ENCODE assay signal across 8 cellular contexts in the genomic region with DNA sequence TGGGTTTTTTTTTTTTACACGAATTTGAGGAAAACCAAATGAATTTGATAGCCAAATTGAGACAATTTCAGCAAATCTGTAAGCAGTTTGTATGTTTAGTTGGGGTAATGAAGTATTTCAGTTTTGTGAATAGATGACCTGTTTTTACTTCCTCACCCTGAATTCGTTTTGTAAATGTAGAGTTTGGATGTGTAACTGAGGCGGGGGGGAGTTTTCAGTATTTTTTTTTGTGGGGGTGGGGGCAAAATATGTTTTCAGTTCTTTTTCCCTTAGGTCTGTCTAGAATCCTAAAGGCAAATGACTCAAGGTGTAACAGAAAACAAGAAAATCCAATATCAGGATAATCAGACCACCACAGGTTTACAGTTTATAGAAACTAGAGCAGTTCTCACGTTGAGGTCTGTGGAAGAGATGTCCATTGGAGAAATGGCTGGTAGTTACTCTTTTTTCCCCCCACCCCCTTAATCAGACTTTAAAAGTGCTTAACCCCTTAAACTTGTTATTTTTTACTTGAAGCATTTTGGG. TPM values are rescaled to one million over a fixed set of nuclear protein-coding genes. Genes with fewer than 3 reads are reported as not detected.
DNase-seq lines count a peak whose midpoint lies in the region; ATAC-seq and TF ChIP-seq lines count a peak whose summit lies in the region.

No MANE protein-coding gene starts in this region.

- H3K27me3 Mint-ChIP-seq in CD4-positive, alpha-beta memory T cell, result peaks cover 0 to 3% of the 10 kb centered on the region in 2 donors
- peaks cover 21% of the 10 kb centered on the region for H3K27me3 Mint-ChIP-seq in neural progenitor cell (ENCODE audit: insufficient read depth, low read depth)
- no peaks in the 10 kb centered on the region for H3K27me3 Mint-ChIP-seq in activated CD8-positive, alpha-beta T cell treated with anti-CD3 and anti-CD28 coated beads for 36 hours

- H3K9me3 Mint-ChIP-seq in CD4-positive, alpha-beta memory T cell, result peaks cover 0 to 5% (median 0%) of the 10 kb centered on the region in 8 donors
- H3K9me3 Mint-ChIP-seq in neural progenitor cell, result peaks cover 4% of the 10 kb centered on the region
- H3K9me3 Mint-ChIP-seq in activated CD8-positive, alpha-beta T cell treated with anti-CD3 and anti-CD28 coated beads for 36 hours, result no peaks in the 10 kb centered on the region

- peaks cover 71% of the 10 kb centered on the region for H4K20me1 ChIP-seq in neural progenitor cell (ENCODE audit: low read depth)

- no peaks in the 10 kb centered on the region for H3K27me3 ChIP-seq in CD4-positive, alpha-beta memory T cell (ENCODE audit: insufficient read depth, low read length)
- no peaks in the 10 kb centered on the region for H3K27me3 ChIP-seq in MG63
- no peaks in the 10 kb centered on the region for H3K27me3 ChIP-seq in duodenal mucosa (ENCODE audit: control insufficient read depth in 1 of 2, insufficient read depth in 2 of 2, low read length in 2 of 2)
- H3K27me3 ChIP-seq in neural progenitor cell, result no peaks in the 10 kb centered on the region

- H2AFZ ChIP-seq in neural progenitor cell (replicated peaks), result no peak overlapping the region

- peaks cover 35% of the 10 kb centered on the region for H3K4me1 ChIP-seq in CD4-positive, alpha-beta memory T cell (ENCODE audit: insufficient read depth, low read length)
- H3K4me1 ChIP-seq in duodenal mucosa (ENCODE audit: control insufficient read depth in 1 of 2, insufficient read depth in 2 of 2, low read length in 2 of 2) (peaks cover 29 to 30% of the 10 kb centered on the region in 2 donors), neural progenitor cell (peaks cover 14% of the 10 kb centered on the region)

- H3K27ac Mint-ChIP-seq in CD4-positive, alpha-beta memory T cell, result no peak overlapping the region
- no peak overlapping the region for H3K27ac Mint-ChIP-seq in neural progenitor cell
- H3K27ac Mint-ChIP-seq in activated CD8-positive, alpha-beta T cell treated with anti-CD3 and anti-CD28 coated beads for 36 hours, result no peak overlapping the region

- ATAC-seq in activated CD8-positive, alpha-beta T cell treated with anti-CD3 and anti-CD28 coated beads for 36 hours, result no peak

- intact Hi-C loops in CD4-positive, alpha-beta memory T cell (cut with micrococcal nuclease), result no loop called here
- intact Hi-C loops in activated CD8-positive, alpha-beta T cell treated with anti-CD3 and anti-CD28 coated beads for 36 hours (cut with micrococcal nuclease), result loop anchor here (2.0 kb wide), 1 partner anchor 76 kb away; no protein-coding TSS in a partner anchor

- peak overlapping the region; percentile 96 to 99 for H3K4me3 ChIP-seq in CD4-positive, alpha-beta memory T cell (ENCODE audit: low read length in 2 of 2)
- peak overlapping the region; percentile 87 for H3K4me3 ChIP-seq in MG63
- peak overlapping the region; percentile 91 to 99 for H3K4me3 ChIP-seq in duodenal mucosa (ENCODE audit: low read depth in 1 of 2, low read length in 2 of 2)
- H3K4me3 ChIP-seq in neural progenitor cell, result peak overlapping the region; percentile 93

- peaks cover 26 to 32% of the 10 kb centered on the region in 2 donors for H3K36me3 Mint-ChIP-seq in CD4-positive, alpha-beta memory T cell
- H3K36me3 Mint-ChIP-seq in neural progenitor cell, result peaks cover 21% of the 10 kb centered on the region
- peaks cover 1% of the 10 kb centered on the region for H3K36me3 Mint-ChIP-seq in activated CD8-positive, alpha-beta T cell treated with anti-CD3 and anti-CD28 coated beads for 36 hours (ENCODE audit: low read depth)

- POLR2A ChIA-PET in CD4-positive, alpha-beta memory T cell (lab: Charles Lee; ENCODE audit: partially characterized antibody), result interaction anchor here (1.1 to 27.2 kb wide), 19 partner anchors 7 to 358 kb away, joined by 3 to 3839 read pairs (median 26); a partner anchor contains a TSS
- POLR2A ChIA-PET in activated CD8-positive, alpha-beta T cell treated with anti-CD3 and anti-CD28 coated beads for 36 hours (lab: Charles Lee), result interaction anchor here (0.7 to 36.2 kb wide), 30 partner anchors 8 to 358 kb away, joined by 3 to 4842 read pairs (median 10); a partner anchor contains a TSS

- TF ChIP-seq CTCF in neural progenitor cell (IDR thresholded peaks at IDR 0.05), result no peak
- no peak for TF ChIP-seq CTCF in activated CD8-positive, alpha-beta T cell treated with anti-CD3 and anti-CD28 coated beads for 36 hours (IDR thresholded peaks at IDR 0.05)

- peak overlapping the region; percentile 97 for H3K27ac ChIP-seq in CD4-positive, alpha-beta memory T cell (ENCODE audit: low read depth, low read length)
- peak overlapping the region; percentile 97 for H3K27ac ChIP-seq in duodenal mucosa (ENCODE audit: low read depth, low read length)
- H3K27ac ChIP-seq in neural progenitor cell, result peak overlapping the region; percentile 100

- peak overlapping the region; percentile 98 for H3K4me2 ChIP-seq in neural progenitor cell

- CTCF ChIA-PET in CD4-positive, alpha-beta memory T cell (lab: Charles Lee; ENCODE audit: partially characterized antibody), result interaction anchor here (1.0 to 8.5 kb wide), 6 partner anchors 7 to 81 kb away, joined by 3 to 192 read pairs (median 44); a partner anchor contains a TSS
- CTCF ChIA-PET in activated CD8-positive, alpha-beta T cell treated with anti-CD3 and anti-CD28 coated beads for 36 hours (lab: Charles Lee), result interaction anchor here (2.0 to 16.5 kb wide), 4 partner anchors 10 to 82 kb away, joined by 7 to 448 read pairs (median 9); a partner anchor contains a TSS

- H3K4me3 Mint-ChIP-seq in CD4-positive, alpha-beta memory T cell, result no peak overlapping the region
- H3K4me3 Mint-ChIP-seq in neural progenitor cell, result no peak overlapping the region
- no peak overlapping the region for H3K4me3 Mint-ChIP-seq in activated CD8-positive, alpha-beta T cell treated with anti-CD3 and anti-CD28 coated beads for 36 hours

- peaks cover 94% of the 10 kb centered on the region for H3F3A ChIP-seq in neural progenitor cell (ENCODE audit: low read depth)

- DNase-seq in CD4-positive, alpha-beta memory T cell, result peak in 3 of 5 donors; percentile 3 to 17 (median 12)
- DNase-seq in MG63 (no peak), neural progenitor cell (ENCODE audit: low spot score) (no peak), ecto neural progenitor cell (ENCODE audit: low spot score) (no peak), UCSD-AML1 (lab: John Stamatoyannopoulos, UW; ENCODE audit: unreplicated experiment) (no peak), NCI-H1417 treated with DMSO at 0.1 percent for 48 hours (lab: John Stamatoyannopoulos, UW) (no peak)
- DNase-seq in activated CD8-positive, alpha-beta T cell treated with anti-CD3 and anti-CD28 coated beads for 36 hours, result no peak

- no peaks in the 10 kb centered on the region for H3K9me3 ChIP-seq in CD4-positive, alpha-beta memory T cell (ENCODE audit: control insufficient read depth in 1 of 2, low read length in 2 of 2)
- H3K9me3 ChIP-seq in MG63, result no peaks in the 10 kb centered on the region
- no peaks in the 10 kb centered on the region for H3K9me3 ChIP-seq in duodenal mucosa (ENCODE audit: control insufficient read depth in 1 of 2, low read length in 2 of 2)
- H3K9me3 ChIP-seq in neural progenitor cell (ENCODE audit: low read depth), result no peaks in the 10 kb centered on the region

- H3K36me3 ChIP-seq in CD4-positive, alpha-beta memory T cell (ENCODE audit: insufficient read depth, low read length), result peaks cover 58% of the 10 kb centered on the region
- H3K36me3 ChIP-seq in MG63, result peaks cover 69% of the 10 kb centered on the region
- peaks cover 52 to 60% of the 10 kb centered on the region in 2 donors for H3K36me3 ChIP-seq in duodenal mucosa (ENCODE audit: control insufficient read depth in 1 of 2, insufficient read depth in 2 of 2, low read length in 2 of 2)
- peaks cover 69% of the 10 kb centered on the region for H3K36me3 ChIP-seq in neural progenitor cell

- peak overlapping the region; percentile 86 to 100 for H3K9ac ChIP-seq in duodenal mucosa (ENCODE audit: low read depth in 1 of 2, low read length in 2 of 2)
- peak overlapping the region; percentile 100 for H3K9ac ChIP-seq in neural progenitor cell

- H3K4me1 Mint-ChIP-seq in CD4-positive, alpha-beta memory T cell, result peaks cover 22 to 61% (median 34%) of the 10 kb centered on the region in 4 donors
- peaks cover 29% of the 10 kb centered on the region for H3K4me1 Mint-ChIP-seq in neural progenitor cell
- peaks cover 27% of the 10 kb centered on the region for H3K4me1 Mint-ChIP-seq in activated CD8-positive, alpha-beta T cell treated with anti-CD3 and anti-CD28 coated beads for 36 hours (ENCODE audit: low read depth)

- H3K79me2 ChIP-seq in neural progenitor cell (ENCODE audit: low read depth), result peaks cover 97% of the 10 kb centered on the region

RNA-seq across cellular contexts. Expression of a gene that starts 2.2 kb away (rescaled TPM):
- over 10,000 TPM; 29,058 to 29,932 TPM for total RNA-seq in CD4-positive, alpha-beta memory T cell
- polyA plus RNA-seq in CD4-positive, alpha-beta memory T cell, result 1,000 to 10,000 TPM; 2,969 to 3,488 TPM
- total RNA-seq in MG63 (2014; rRNA removed; shearing (Covaris generic); ENCODE audit: low replicate concordance), result 258 and 283 TPM in 2 replicates
- 5,397 and 9,030 TPM in 2 replicates for total RNA-seq in neural progenitor cell (ENCODE audit: low replicate concordance)
- 1,000 to 10,000 TPM; 3,856 to 3,869 TPM for total RNA-seq in activated CD8-positive, alpha-beta T cell treated with anti-CD3 and anti-CD28 coated beads for 36 hours

RNA-seq across cellular contexts. Expression of a gene that starts 23.8 kb away (rescaled TPM):
- total RNA-seq in CD4-positive, alpha-beta memory T cell, result 10 to 100 TPM; 72.5 to 81.3 TPM
- polyA plus RNA-seq in CD4-positive, alpha-beta memory T cell, result 10 to 100 TPM; 22.9 to 40.8 TPM
- total RNA-seq in MG63 (2014; rRNA removed; shearing (Covaris generic); ENCODE audit: low replicate concordance), result 50.1 and 56.3 TPM in 2 replicates
- 16.9 and 45.2 TPM in 2 replicates for total RNA-seq in neural progenitor cell (ENCODE audit: low replicate concordance)
- 10 to 100 TPM; 71.5 to 76.8 TPM for total RNA-seq in activated CD8-positive, alpha-beta T cell treated with anti-CD3 and anti-CD28 coated beads for 36 hours

RNA-seq across cellular contexts. Expression of a gene that starts 57.1 kb away (rescaled TPM):
- total RNA-seq in CD4-positive, alpha-beta memory T cell, result 100 to 1,000 TPM; 201 to 211 TPM
- 10 to 100 TPM in 1 of 2 donors, 1 to 10 TPM in 1; 9.0 to 23.6 TPM for polyA plus RNA-seq in CD4-positive, alpha-beta memory T cell
- total RNA-seq in MG63 (2014; rRNA removed; shearing (Covaris generic); ENCODE audit: low replicate concordance), result 109 and 124 TPM in 2 replicates
- 1.2 and 6.1 TPM in 2 replicates for total RNA-seq in neural progenitor cell (ENCODE audit: low replicate concordance)
- 10 to 100 TPM; 55.4 to 56.0 TPM for total RNA-seq in activated CD8-positive, alpha-beta T cell treated with anti-CD3 and anti-CD28 coated beads for 36 hours

Comparison
In these comparisons a context has a peak if more than half of its experiments do, and no peak if none do; other contexts are left out.
1. DNase-seq: peak in CD4-positive, alpha-beta memory T cell (3 of 5); none in MG63 (single experiment), neural progenitor cell (single experiment), ecto neural progenitor cell (single experiment), activated CD8-positive, alpha-beta T cell treated with anti-CD3 and anti-CD28 coated beads for 36 hours (single experiment), UCSD-AML1 (single experiment) and NCI-H1417 treated with DMSO at 0.1 percent for 48 hours (single experiment).
2. RNA of a gene that starts 2.2 kb away (total RNA-seq): 29,058 to 29,932 TPM in CD4-positive, alpha-beta memory T cell, 5,397 to 9,030 TPM in neural progenitor cell and 3,856 to 3,869 TPM in activated CD8-positive, alpha-beta T cell treated with anti-CD3 and anti-CD28 coated beads for 36 hours; 258 to 283 TPM in MG63; every median in the first group is over 10 times any median in the second.
3. Peak in every context shown above with its lines, with median percentiles within 50 percentile points of each other: H3K27ac ChIP-seq and H3K4me3 ChIP-seq.